In the genomic region with DNA sequence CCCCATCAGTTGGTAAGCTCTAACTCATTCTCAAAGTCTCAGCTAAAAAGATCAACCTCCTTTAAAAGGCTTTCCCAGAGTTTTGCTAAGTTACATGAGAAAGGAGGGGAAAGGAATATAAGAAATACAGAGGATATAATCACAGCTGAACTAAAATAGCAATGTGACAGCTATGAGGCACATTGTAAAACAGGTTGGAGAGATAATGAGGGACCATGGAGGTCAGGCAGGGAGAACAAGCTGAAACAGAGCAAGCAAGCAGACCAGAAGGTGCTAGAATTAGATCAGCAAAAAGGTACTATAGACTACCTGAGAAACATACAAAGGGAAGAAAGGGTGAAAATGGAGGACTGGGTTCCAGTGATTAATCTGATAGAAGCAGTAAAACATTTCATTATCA, we compare ENCODE assay signal across 29 cellular contexts. TPM values are rescaled to one million over a fixed set of nuclear protein-coding genes. Genes with fewer than 3 reads are reported as not detected.
"Had no signal": no experiment of that assay in that cellular context is flagged by ENCODE, and none has a peak within 500 bp of the region (broad histone marks: within the 10 kb centered on the region; RNA-seq: fewer than 3 reads in every experiment).

No MANE protein-coding gene starts in this region.

- H3K4me1 Mint-ChIP-seq: endodermal cell; immature natural killer cell; naive thymus-derived CD4-positive, alpha-beta T cell had no signal

- ATAC-seq: effector memory CD8-positive, alpha-beta T cell; esophagus mucosa; gastrocnemius medialis; left lung; lower lobe of right lung; naive thymus-derived CD4-positive, alpha-beta T cell had no signal

- H3K4me3 Mint-ChIP-seq: dendritic cell treated with granulocyte-macrophage colony-stimulating factor and Interleukin-4, amounts not matched to agents 40 ng/mL and 50 ng/mL, for 4 days; effector memory CD8-positive, alpha-beta T cell; endodermal cell; immature natural killer cell; naive thymus-derived CD4-positive, alpha-beta T cell had no signal

- H3K4me3 ChIP-seq: colonic mucosa, esophagus squamous epithelium, gastrocnemius medialis, hepatocyte, left lung, lower lobe of right lung had no signal

- H3K27me3 ChIP-seq: colonic mucosa, esophagus squamous epithelium, gastrocnemius medialis, hepatocyte, left lung had no signal

- H3K27ac ChIP-seq: colonic mucosa, epithelial cell of prostate, esophagus squamous epithelium, gastrocnemius medialis, hepatocyte, left lung, lower lobe of right lung had no signal

- DNase-seq: colonic mucosa; cortex of kidney; effector CD8-positive, alpha-beta T cell; effector memory CD8-positive, alpha-beta T cell; endodermal cell; erythroblast; esophagus squamous epithelium; foreskin fibroblast; foreskin melanocyte; gastrocnemius medialis; glutamatergic neuron; head of caudate nucleus; hypothalamus; immature natural killer cell; islet precursor cell; kidney; kidney glomerular epithelial cell; left lung; lower lobe of right lung; mesendoderm; midbrain; naive thymus-derived CD4-positive, alpha-beta T cell had no signal

- H3K9me3 ChIP-seq: colonic mucosa, esophagus squamous epithelium, gastrocnemius medialis, left lung, lower lobe of right lung had no signal

- H3K79me2 ChIP-seq: hepatocyte had no signal

- H2AFZ ChIP-seq: hepatocyte had no signal

- H3K9me3 Mint-ChIP-seq: dendritic cell treated with granulocyte-macrophage colony-stimulating factor and Interleukin-4, amounts not matched to agents 40 ng/mL and 50 ng/mL, for 4 days; effector memory CD8-positive, alpha-beta T cell; endodermal cell; immature natural killer cell; naive thymus-derived CD4-positive, alpha-beta T cell had no signal

- H3K4me2 ChIP-seq: hepatocyte had no signal

- H3K4me1 ChIP-seq: colonic mucosa, esophagus squamous epithelium, gastrocnemius medialis, left lung, lower lobe of right lung had no signal

- H3K36me3 ChIP-seq: colonic mucosa had no signal

- H3K27ac Mint-ChIP-seq: dendritic cell treated with granulocyte-macrophage colony-stimulating factor and Interleukin-4, amounts not matched to agents 40 ng/mL and 50 ng/mL, for 4 days; effector memory CD8-positive, alpha-beta T cell; endodermal cell; naive thymus-derived CD4-positive, alpha-beta T cell had no signal

- FAIRE-seq: endometrium, kidney had no signal

- H3K27me3 Mint-ChIP-seq: dendritic cell treated with granulocyte-macrophage colony-stimulating factor and Interleukin-4, amounts not matched to agents 40 ng/mL and 50 ng/mL, for 4 days; effector memory CD8-positive, alpha-beta T cell; naive thymus-derived CD4-positive, alpha-beta T cell had no signal

RNA-seq across cellular contexts. Expression of a gene that starts 28.8 kb away (rescaled TPM):
- total RNA-seq: glomerular endothelial cell; lung microvascular endothelial cell; naive thymus-derived CD4-positive, alpha-beta T cell had no signal
- polyA plus RNA-seq: immature natural killer cell; naive thymus-derived CD4-positive, alpha-beta T cell had no signal
